ENCODE assay signal across 12 cellular contexts in genomic region chr3:152719264-152719663, GRCh38.
DNase-seq lines count a peak whose midpoint lies in the region; ATAC-seq lines count a peak whose summit lies in the region.
"Had no signal": no experiment of that assay in that cellular context is flagged by ENCODE, and none has a peak within 500 bp of the region (broad histone marks: within the 10 kb centered on the region; RNA-seq: fewer than 3 reads in every experiment).

No MANE protein-coding gene starts in this region.

- peaks cover 8% of the 10 kb centered on the region in 2 donors for H3K27me3 Mint-ChIP-seq in natural killer cell treated with Interleukin-12 subunit alpha and Interleukin-12 subunit beta and Interleukin-15 and Interleukin-18, amount 100 ng/mL, for 72 hours

- peaks cover 0 to 4% of the 10 kb centered on the region in 2 donors for H3K4me1 Mint-ChIP-seq in natural killer cell treated with Interleukin-12 subunit alpha and Interleukin-12 subunit beta and Interleukin-15 and Interleukin-18, amount 100 ng/mL, for 72 hours (ENCODE audit: low read depth in 2 of 2)
- H3K4me1 Mint-ChIP-seq: naive thymus-derived CD4-positive, alpha-beta T cell had no signal

- H3K36me3 Mint-ChIP-seq in natural killer cell treated with Interleukin-12 subunit alpha and Interleukin-12 subunit beta and Interleukin-15 and Interleukin-18, amount 100 ng/mL, for 72 hours, result no peaks in the 10 kb centered on the region
- H3K36me3 Mint-ChIP-seq: CD14-positive monocyte; naive thymus-derived CD4-positive, alpha-beta T cell had no signal

- H3K4me3 Mint-ChIP-seq in natural killer cell treated with Interleukin-12 subunit alpha and Interleukin-12 subunit beta and Interleukin-15 and Interleukin-18, amount 100 ng/mL, for 72 hours, result no peak overlapping the region
- H3K4me3 Mint-ChIP-seq: CD14-positive monocyte; naive thymus-derived CD4-positive, alpha-beta T cell had no signal

- DNase-seq in AG20443 (ENCODE audit: low spot score) (peak; percentile 20), HPDE6-E6E7 (ENCODE audit: extremely low spot score) (peak; percentile 51), SW 1271 (lab: John Stamatoyannopoulos, UW) (peak; percentile 3 to 50), foreskin melanocyte (peak; percentile 80), SHP77 (lab: John Stamatoyannopoulos, UW) (no peak), NCI-H146 treated with DMSO at 0.1 percent for 48 hours (lab: John Stamatoyannopoulos, UW; ENCODE audit: unreplicated experiment) (no peak), COR-L47 (lab: John Stamatoyannopoulos, UW) (no peak)
- no peak for DNase-seq in natural killer cell treated with Interleukin-12 subunit alpha and Interleukin-12 subunit beta and Interleukin-15 and Interleukin-18, amount 100 ng/mL, for 72 hours (ENCODE audit: low spot score)
- DNase-seq: body of pancreas; naive thymus-derived CD4-positive, alpha-beta T cell; Right ventricle myocardium superior had no signal

- no peak for ATAC-seq in natural killer cell treated with Interleukin-12 subunit alpha and Interleukin-12 subunit beta and Interleukin-15 and Interleukin-18, amount 100 ng/mL, for 72 hours
- ATAC-seq: body of pancreas; naive thymus-derived CD4-positive, alpha-beta T cell had no signal

- H3K9me3 Mint-ChIP-seq in natural killer cell treated with Interleukin-12 subunit alpha and Interleukin-12 subunit beta and Interleukin-15 and Interleukin-18, amount 100 ng/mL, for 72 hours, result no peaks in the 10 kb centered on the region

- no peak overlapping the region for H3K27ac Mint-ChIP-seq in natural killer cell treated with Interleukin-12 subunit alpha and Interleukin-12 subunit beta and Interleukin-15 and Interleukin-18, amount 100 ng/mL, for 72 hours
- H3K27ac Mint-ChIP-seq: naive thymus-derived CD4-positive, alpha-beta T cell had no signal

Comparison
In these comparisons a context has a peak if more than half of its experiments do, and no peak if none do; other contexts are left out.
1. DNase-seq: peak in AG20443 (single experiment), HPDE6-E6E7 (single experiment), SW 1271 (2 of 2) and foreskin melanocyte (single experiment); none in SHP77 (0 of 2), NCI-H146 treated with DMSO at 0.1 percent for 48 hours (single experiment), natural killer cell treated with Interleukin-12 subunit alpha and Interleukin-12 subunit beta and Interleukin-15 and Interleukin-18, amount 100 ng/mL, for 72 hours (single experiment) and COR-L47 (single experiment).